Comparison of ENCODE assay signal across 20 cellular contexts in the genomic region with DNA sequence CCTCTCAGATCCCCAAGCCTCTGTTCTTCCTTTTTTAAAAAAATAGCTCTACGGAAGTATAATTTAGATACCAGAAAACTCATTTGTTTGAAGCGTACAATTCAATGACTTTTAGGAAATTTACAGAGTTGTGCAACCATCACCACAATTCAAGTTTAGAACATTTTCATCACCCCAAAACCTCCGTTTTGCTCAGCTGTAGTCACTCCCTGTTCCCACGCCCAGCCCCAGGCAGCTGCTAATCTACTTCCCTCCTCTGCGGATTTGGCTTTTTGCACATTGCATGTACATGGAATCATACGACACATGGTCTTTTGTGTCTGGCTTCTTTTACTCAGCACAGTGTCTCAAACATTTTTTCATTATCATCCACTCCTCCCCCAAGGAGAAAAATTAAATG.
DNase-seq lines count a peak whose midpoint lies in the region; ATAC-seq and TF ChIP-seq lines count a peak whose summit lies in the region.
"Had no signal": no experiment of that assay in that cellular context is flagged by ENCODE, and none has a peak within 500 bp of the region (broad histone marks: within the 10 kb centered on the region; RNA-seq: fewer than 3 reads in every experiment).

No MANE protein-coding gene starts in this region.

- H3K9me3 ChIP-seq in PC-3 (ENCODE audit: low read length), result no peaks in the 10 kb centered on the region
- H3K9me3 ChIP-seq: BLaER1, testis had no signal

- no peaks in the 10 kb centered on the region for H3F3A ChIP-seq in PC-3 (ENCODE audit: low read length, unreplicated experiment)

- H3K9ac ChIP-seq in PC-3 (ENCODE audit: low read length), result no peak overlapping the region
- H3K9ac ChIP-seq: BLaER1 had no signal

- H3K9me2 ChIP-seq in PC-3 (replicated peaks; ENCODE audit: low read length), result no peaks in the 10 kb centered on the region

- H3K27me3 ChIP-seq in dorsolateral prefrontal cortex (peaks cover 0 to 2% (median 0%) of the 10 kb centered on the region in 45 donors), PC-3 (ENCODE audit: low read length) (no peaks in the 10 kb centered on the region)
- H3K27me3 ChIP-seq: BLaER1, testis had no signal

- no peak for TF ChIP-seq POLR2A in NB4 (IDR thresholded peaks at IDR 0.05; ENCODE audit: extremely low read depth, insufficient read length)

- POLR2A ChIA-PET in PC-3 (lab: Charles Lee; ENCODE audit: unreplicated experiment), result no interaction called here

- no peaks in the 10 kb centered on the region for H3K79me2 ChIP-seq in PC-3 (ENCODE audit: low read length)

- H3K4me1 ChIP-seq in PC-3 (ENCODE audit: insufficient read depth, low read length), result no peaks in the 10 kb centered on the region
- H3K4me1 ChIP-seq: testis had no signal

- no TSS peak for BruUV-seq in PC-3 (replicated peaks; lab: Mats Ljungman, UMichigan)

- H3K4me2 ChIP-seq in PC-3 (ENCODE audit: low read length), result no peak overlapping the region

- no peak overlapping the region for H2AFZ ChIP-seq in PC-3 (ENCODE audit: low read length)

- no peak for TF ChIP-seq CTCF in NB4 (IDR thresholded peaks at IDR 0.05; ENCODE audit: low read depth, low read length)
- TF ChIP-seq CTCF in dorsolateral prefrontal cortex (IDR thresholded peaks at IDR 0.05 in 54 of 56, conservative IDR thresholded peaks at IDR 0.05 in 2 of 56; ENCODE audit: low read depth in 1 of 56, partially characterized antibody in 56 of 56), result no peak
- TF ChIP-seq CTCF in PC-3 (conservative IDR thresholded peaks at IDR 0.05; ENCODE audit: low read depth, low read length), result no peak

- H3K4me3 ChIP-seq in NB4 (ENCODE audit: low read depth, low read length) (no peak overlapping the region), dorsolateral prefrontal cortex (no peak overlapping the region), PC-3 (ENCODE audit: low read length) (no peak overlapping the region)
- H3K4me3 ChIP-seq: BLaER1, testis had no signal

- H4K20me1 ChIP-seq in PC-3 (ENCODE audit: low read length), result no peaks in the 10 kb centered on the region
- H4K20me1 ChIP-seq: BLaER1 had no signal

- no peaks in the 10 kb centered on the region for H3K36me3 ChIP-seq in PC-3 (ENCODE audit: low read depth, low read length)
- H3K36me3 ChIP-seq: BLaER1 had no signal

- ATAC-seq in GM18907 (IDR thresholded peaks at IDR 0.05; ENCODE audit: unreplicated experiment) (no peak), PC-3 (no peak)

- intact Hi-C loops in dorsolateral prefrontal cortex (cut with DNase I), result loop anchor here in 1 of 2 donors (5.0 kb wide), 1 partner anchor 697 kb away; no protein-coding TSS in a partner anchor
- intact Hi-C loops in PC-3 (cut with micrococcal nuclease), result no loop called here

- CTCF ChIA-PET in PC-3 (lab: Charles Lee), result no interaction called here

- DNase-seq in NB4 (ENCODE audit: low read depth) (peak; percentile 65), dorsolateral prefrontal cortex (peak in 2 of 10 donors; percentile 50 to 54), islet precursor cell (peak; percentile 22), T-helper 2 cell (no peak), NCI-H748 treated with DMSO at 0.1 percent for 48 hours (lab: John Stamatoyannopoulos, UW) (no peak), PC-3 (no peak)
- DNase-seq: activated CD4-positive, alpha-beta memory T cell treated with anti-CD3 and anti-CD28 coated beads, Interleukin-2, amount 10 ng/mL, durations not matched to agents 7 days and 5 days; activated T-cell treated with anti-CD3 and anti-CD28 coated beads, Interleukin-2, amount 50 U/mL, for 48 hours; central memory CD4-positive, alpha-beta T cell; DMS79; HCEC 1CT; KG1; NCI-H1436; NCI-H2171 treated with DMSO at 0.1 percent for 48 hours; NCI-H774; RPMI8226; T-helper 1 cell; testis had no signal

- peak overlapping the region in 40 of 59 donors; percentile 29 to 92 (median 84) for H3K27ac ChIP-seq in dorsolateral prefrontal cortex
- no peak overlapping the region for H3K27ac ChIP-seq in PC-3 (ENCODE audit: low read length)
- H3K27ac ChIP-seq: BLaER1, testis had no signal

Comparison
In these comparisons a context has a peak if more than half of its experiments do, and no peak if none do; other contexts are left out.
1. DNase-seq: peak in NB4 (single experiment) and islet precursor cell (single experiment); none in T-helper 2 cell (0 of 5), NCI-H748 treated with DMSO at 0.1 percent for 48 hours (single experiment) and PC-3 (single experiment).